Comparison of ENCODE assay signal across 22 cellular contexts in genomic region chr1:112982853-112983539, GRCh38. TPM values are rescaled to one million over a fixed set of nuclear protein-coding genes. Genes with fewer than 3 reads are reported as not detected.
DNase-seq lines count a peak whose midpoint lies in the region; ATAC-seq and TF ChIP-seq lines count a peak whose summit lies in the region.
"Had no signal": no experiment of that assay in that cellular context is flagged by ENCODE, and none has a peak within 500 bp of the region (broad histone marks: within the 10 kb centered on the region; RNA-seq: fewer than 3 reads in every experiment).

No MANE protein-coding gene starts in this region.

- no peaks in the 10 kb centered on the region for H3K27me3 Mint-ChIP-seq in stimulated activated naive CD8-positive, alpha-beta T cell treated with anti-CD3 and anti-CD28 coated beads, Interleukin-15, amount 100 ng/mL, for 72 hours
- H3K27me3 Mint-ChIP-seq: activated naive CD8-positive, alpha-beta T cell treated with anti-CD3 and anti-CD28 coated beads for 36 hours; CD4-positive, CD25-positive, alpha-beta regulatory T cell had no signal

- POLR2A ChIA-PET in A673 (lab: Charles Lee; ENCODE audit: low non-redundant PET) = interaction anchor here (1.0 kb wide), 1 partner anchor 434 kb away, joined by 3 read pairs; no protein-coding TSS in a partner anchor

- no peak overlapping the region for H3K27ac Mint-ChIP-seq in stimulated activated naive CD8-positive, alpha-beta T cell treated with anti-CD3 and anti-CD28 coated beads, Interleukin-15, amount 100 ng/mL, for 72 hours
- H3K27ac Mint-ChIP-seq: activated naive CD8-positive, alpha-beta T cell treated with anti-CD3 and anti-CD28 coated beads for 36 hours had no signal

- H3K9me3 ChIP-seq in A673 (ENCODE audit: low read depth, low read length, poor library complexity, severe bottlenecking) = no peaks in the 10 kb centered on the region
- no peaks in the 10 kb centered on the region for H3K9me3 ChIP-seq in MG63

- peak; percentile 19 for ATAC-seq in stimulated activated naive CD8-positive, alpha-beta T cell treated with anti-CD3 and anti-CD28 coated beads, Interleukin-15, Interleukin-2, amounts not matched to agents 100 U/mL and 50 U/mL, for 24 hours
- ATAC-seq in stimulated activated naive CD8-positive, alpha-beta T cell treated with anti-CD3 and anti-CD28 coated beads, Interleukin-15, amount 100 ng/mL, for 72 hours = no peak
- no peak for ATAC-seq in HG02938 (IDR thresholded peaks at IDR 0.05; ENCODE audit: unreplicated experiment)
- ATAC-seq: activated CD4-positive, CD25-positive, alpha-beta regulatory T cell treated with anti-CD3 and anti-CD28 coated beads, Interleukin-2, amount 50 U/mL, for 24 hours; foreskin keratinocyte; HCT116 had no signal

- H3K4me1 Mint-ChIP-seq in stimulated activated naive CD8-positive, alpha-beta T cell treated with anti-CD3 and anti-CD28 coated beads, Interleukin-15, amount 100 ng/mL, for 72 hours = no peaks in the 10 kb centered on the region
- H3K4me1 Mint-ChIP-seq: activated naive CD8-positive, alpha-beta T cell treated with anti-CD3 and anti-CD28 coated beads for 36 hours had no signal

- BruUV-seq in A673 (replicated peaks; lab: Mats Ljungman, UMichigan) = no TSS peak

- CTCF ChIA-PET in A673 (lab: Charles Lee) = no interaction called here

- DNase-seq in stimulated activated naive CD8-positive, alpha-beta T cell treated with anti-CD3 and anti-CD28 coated beads, Interleukin-15, Interleukin-2, amounts not matched to agents 100 U/mL and 50 U/mL, for 24 hours = no peak
- no peak for DNase-seq in stimulated activated naive CD8-positive, alpha-beta T cell treated with anti-CD3 and anti-CD28 coated beads, Interleukin-15, amount 100 ng/mL, for 72 hours
- peak; percentile 11 for DNase-seq in dermis blood vessel endothelial cell
- peak; percentile 22 for DNase-seq in medulla oblongata (ENCODE audit: extremely low spot score)
- DNase-seq in NCI-H146 (lab: John Stamatoyannopoulos, UW) = no peak
- DNase-seq in A673 (ENCODE audit: low spot score) = no peak
- no peak for DNase-seq in MG63
- DNase-seq: activated CD8-positive, alpha-beta memory T cell treated with anti-CD3 and anti-CD28 coated beads for 24 hours; activated naive CD8-positive, alpha-beta T cell treated with anti-CD3 and anti-CD28 coated beads for 36 hours; CD4-positive, CD25-positive, alpha-beta regulatory T cell; foreskin keratinocyte; KG1; NCI-H1092; NCI-H69; stimulated activated CD8-positive, alpha-beta memory T cell treated with anti-CD3 and anti-CD28 coated beads, Interleukin-4, amount 100 ng/mL, for 48 hours had no signal

- TF ChIP-seq CTCF in A673 (conservative IDR thresholded peaks at IDR 0.05; ENCODE audit: low read depth, low read length) = no peak

- H3K27me3 ChIP-seq in A673 (replicated peaks; ENCODE audit: insufficient read depth, low read depth, low read length, poor library complexity) = no peaks in the 10 kb centered on the region
- H3K27me3 ChIP-seq in MG63 = no peaks in the 10 kb centered on the region
- H3K27me3 ChIP-seq: dorsolateral prefrontal cortex, foreskin keratinocyte had no signal

- no peaks in the 10 kb centered on the region for H3K9me3 Mint-ChIP-seq in stimulated activated naive CD8-positive, alpha-beta T cell treated with anti-CD3 and anti-CD28 coated beads, Interleukin-15, amount 100 ng/mL, for 72 hours
- H3K9me3 Mint-ChIP-seq: activated naive CD8-positive, alpha-beta T cell treated with anti-CD3 and anti-CD28 coated beads for 36 hours; CD4-positive, CD25-positive, alpha-beta regulatory T cell had no signal

- no peak overlapping the region for H3K4me3 ChIP-seq in A673 (ENCODE audit: low read depth, low read length, poor library complexity, severe bottlenecking)
- H3K4me3 ChIP-seq in MG63 = no peak overlapping the region
- H3K4me3 ChIP-seq: smooth muscle cell had no signal

- no peak overlapping the region for H3K27ac ChIP-seq in A673 (ENCODE audit: low read depth, low read length, poor library complexity, severe bottlenecking)
- H3K27ac ChIP-seq: epithelial cell of prostate, foreskin keratinocyte, parathyroid adenoma had no signal

- intact Hi-C loops in A673 (cut with micrococcal nuclease; ENCODE audit: unreplicated experiment) = no loop called here

- no peak overlapping the region for H3K4me3 Mint-ChIP-seq in stimulated activated naive CD8-positive, alpha-beta T cell treated with anti-CD3 and anti-CD28 coated beads, Interleukin-15, amount 100 ng/mL, for 72 hours
- H3K4me3 Mint-ChIP-seq: activated naive CD8-positive, alpha-beta T cell treated with anti-CD3 and anti-CD28 coated beads for 36 hours; CD4-positive, CD25-positive, alpha-beta regulatory T cell had no signal

- no peaks in the 10 kb centered on the region for H3K36me3 ChIP-seq in A673 (ENCODE audit: insufficient read depth, low read length, poor library complexity, severe bottlenecking)
- H3K36me3 ChIP-seq in MG63 = peaks cover 12% of the 10 kb centered on the region

- H3K4me1 ChIP-seq in A673 (ENCODE audit: insufficient read depth, low read length, poor library complexity, severe bottlenecking) = no peaks in the 10 kb centered on the region
- H3K4me1 ChIP-seq: parathyroid adenoma had no signal

RNA-seq across cellular contexts. Expression of gene SLC16A1, which starts 27.0 kb away (rescaled TPM):
- total RNA-seq in dermis blood vessel endothelial cell = 94.8 and 99.7 TPM in 2 replicates
- 101 and 112 TPM in 2 replicates for total RNA-seq in A673 (2021)
- 104 and 107 TPM in 2 replicates for total RNA-seq in MG63 (2014; rRNA removed; shearing (Covaris generic); ENCODE audit: low replicate concordance)

Comparison
In these comparisons a context has a peak if more than half of its experiments do, and no peak if none do; other contexts are left out.
1. DNase-seq: peak in dermis blood vessel endothelial cell (single experiment) and medulla oblongata (single experiment); none in stimulated activated naive CD8-positive, alpha-beta T cell treated with anti-CD3 and anti-CD28 coated beads, Interleukin-15, Interleukin-2, amounts not matched to agents 100 U/mL and 50 U/mL, for 24 hours (single experiment), stimulated activated naive CD8-positive, alpha-beta T cell treated with anti-CD3 and anti-CD28 coated beads, Interleukin-15, amount 100 ng/mL, for 72 hours (0 of 2), NCI-H146 (single experiment), A673 (single experiment) and MG63 (single experiment).